In genomic region chr18:40366521-40366920, GRCh38 we compare ENCODE assay signal across 17 cellular contexts.
DNase-seq lines count a peak whose midpoint lies in the region; FAIRE-seq and TF ChIP-seq lines count a peak whose summit lies in the region.
"Had no signal": no experiment of that assay in that cellular context is flagged by ENCODE, and none has a peak within 500 bp of the region (broad histone marks: within the 10 kb centered on the region; RNA-seq: fewer than 3 reads in every experiment).

No MANE protein-coding gene starts in this region.

- no peaks in the 10 kb centered on the region for H4K20me1 ChIP-seq in OCI-LY3 (ENCODE audit: insufficient read depth, low read length)
- H4K20me1 ChIP-seq in endothelial cell of umbilical vein (replicated peaks; ENCODE audit: control insufficient read depth, extremely low read depth, insufficient read depth, low read length), result no peaks in the 10 kb centered on the region

- POLR2A ChIA-PET in endothelial cell of umbilical vein (lab: Charles Lee), result no interaction called here

- H3K4me2 ChIP-seq in OCI-LY3 (ENCODE audit: low read length) (no peak overlapping the region), endothelial cell of umbilical vein (ENCODE audit: insufficient read depth, low read length) (peak overlapping the region; percentile 61)
- H3K4me2 ChIP-seq: GM23338 had no signal

- no peak overlapping the region for H3K9ac ChIP-seq in OCI-LY3 (ENCODE audit: low read length)
- H3K9ac ChIP-seq in endothelial cell of umbilical vein (replicated peaks; ENCODE audit: extremely low read depth, insufficient read depth, low read length), result peak overlapping the region; percentile 57

- BruUV-seq in endothelial cell of umbilical vein (replicated peaks; lab: Mats Ljungman, UMichigan), result no TSS peak

- H3K9me3 ChIP-seq in OCI-LY3 (ENCODE audit: insufficient read depth, low read length), result no peaks in the 10 kb centered on the region
- H3K9me3 ChIP-seq in endothelial cell of umbilical vein (replicated peaks; ENCODE audit: control insufficient read depth, insufficient read depth, low read length), result no peaks in the 10 kb centered on the region
- H3K9me3 ChIP-seq in testis, result no peaks in the 10 kb centered on the region
- no peaks in the 10 kb centered on the region for H3K9me3 ChIP-seq in adrenal gland (replicated peaks in 1 of 3)

- CTCF ChIA-PET in endothelial cell of umbilical vein (lab: Charles Lee), result interaction anchor here (1.2 kb wide), 1 partner anchor 17 kb away, joined by 3 read pairs; no protein-coding TSS in a partner anchor

- intact Hi-C loops in endothelial cell of umbilical vein (cut with micrococcal nuclease) (loop anchor here (2.0 to 5.0 kb wide), 5 partner anchors 46 to 1366 kb away; no protein-coding TSS in a partner anchor), testis (cut with DNase I; ENCODE audit: low total_unique reads) (no loop called here), adrenal gland (cut with DNase I) (no loop called here)

- no peaks in the 10 kb centered on the region for H3K36me3 ChIP-seq in OCI-LY3 (replicated peaks; ENCODE audit: low read depth, low read length)
- no peaks in the 10 kb centered on the region for H3K36me3 ChIP-seq in endothelial cell of umbilical vein (ENCODE audit: control insufficient read depth in 2 of 2, extremely low read depth in 1 of 2, insufficient read depth in 2 of 2, low read length in 2 of 2)
- no peaks in the 10 kb centered on the region for H3K36me3 ChIP-seq in testis (ENCODE audit: low read depth, missing control alignments)
- H3K36me3 ChIP-seq in adrenal gland (replicated peaks in 1 of 2), result no peaks in the 10 kb centered on the region

- TF ChIP-seq CTCF in OCI-LY3 (IDR thresholded peaks at IDR 0.05; ENCODE audit: low read depth, low read length), result no peak
- no peak for TF ChIP-seq CTCF in endothelial cell of umbilical vein (IDR thresholded peaks at IDR 0.05; ENCODE audit: extremely low read depth in 1 of 2, insufficient read depth in 1 of 2, low read depth in 1 of 2, low read length in 2 of 2)
- no peak for TF ChIP-seq CTCF in testis (IDR thresholded peaks at IDR 0.05)
- no peak for TF ChIP-seq CTCF in adrenal gland (IDR thresholded peaks at IDR 0.05)

- H3K27me3 ChIP-seq in OCI-LY3 (ENCODE audit: low read depth, low read length) (no peaks in the 10 kb centered on the region), endothelial cell of umbilical vein (ENCODE audit: control insufficient read depth in 2 of 2, insufficient read depth in 2 of 2, low read length in 2 of 2) (no peaks in the 10 kb centered on the region), testis (no peaks in the 10 kb centered on the region), adrenal gland (no peaks in the 10 kb centered on the region)

- H3K4me3 ChIP-seq in OCI-LY3 (ENCODE audit: low read length) (no peak overlapping the region), endothelial cell of umbilical vein (replicated peaks in 1 of 3; ENCODE audit: insufficient read depth in 1 of 3, low read depth in 1 of 3, low read length in 3 of 3) (no peak overlapping the region), testis (no peak overlapping the region), adrenal gland (no peak overlapping the region)
- H3K4me3 ChIP-seq: GM23338 had no signal

- peak; percentile 85 for FAIRE-seq in endothelial cell of umbilical vein (lab: Jason Lieb, UNC)
- FAIRE-seq: GM12891, GM18507 had no signal

- H3K9me1 ChIP-seq in endothelial cell of umbilical vein (replicated peaks; ENCODE audit: control insufficient read depth, extremely low read depth, insufficient read depth, low read length), result no peaks in the 10 kb centered on the region

- DNase-seq in SK-N-DZ (ENCODE audit: low spot score) (peak; percentile 7), endothelial cell of umbilical vein (ENCODE audit: low read depth, low spot score) (peak; percentile 93), testis (peak; percentile 32), adrenal gland (no peak), NCI-H446 treated with DMSO at 0.1 percent for 48 hours (lab: John Stamatoyannopoulos, UW) (no peak)
- DNase-seq: C1 segment of cervical spinal cord; Calu3; CD4-positive, alpha-beta memory T cell; COR-L47; DMS53; DMS79 treated with DMSO at 0.1 percent for 48 hours; GF-D8; H9 had no signal

- H2AFZ ChIP-seq in OCI-LY3 (ENCODE audit: low read depth, low read length) (0 out of 2 replicates have a peak overlapping the region, but pooled peaks have one; percentile 1), endothelial cell of umbilical vein (ENCODE audit: low read depth, low read length) (no peak overlapping the region)
- H2AFZ ChIP-seq: GM23338 had no signal

- H3K27ac ChIP-seq in OCI-LY3 (ENCODE audit: low read length) (no peak overlapping the region), endothelial cell of umbilical vein (ENCODE audit: insufficient read depth, low read depth, low read length) (peak overlapping the region; percentile 91), testis (no peak overlapping the region), adrenal gland (no peak overlapping the region)

- dilution Hi-C loops in endothelial cell of umbilical vein (cut with MboI; ENCODE audit: extremely low pct_ligation_motif_present, low sequenced_read_pairs), result no loop called here

- peak; percentile 30 for TF ChIP-seq POLR2A in endothelial cell of umbilical vein (IDR thresholded peaks at IDR 0.05; ENCODE audit: low read depth, low read length)
- no peak for TF ChIP-seq POLR2A in testis (IDR thresholded peaks at IDR 0.05)
- TF ChIP-seq POLR2A in adrenal gland (IDR thresholded peaks at IDR 0.05), result no peak

- H3K79me2 ChIP-seq in OCI-LY3 (ENCODE audit: low read length), result no peaks in the 10 kb centered on the region
- no peaks in the 10 kb centered on the region for H3K79me2 ChIP-seq in endothelial cell of umbilical vein (ENCODE audit: control insufficient read depth, insufficient read depth, low read length)

- no peaks in the 10 kb centered on the region for H3K4me1 ChIP-seq in OCI-LY3 (ENCODE audit: low read length)
- peaks cover 41% of the 10 kb centered on the region for H3K4me1 ChIP-seq in endothelial cell of umbilical vein (ENCODE audit: control insufficient read depth, extremely low read depth, insufficient read depth, low read length)
- peaks cover 4% of the 10 kb centered on the region for H3K4me1 ChIP-seq in testis
- H3K4me1 ChIP-seq in adrenal gland (replicated peaks in 1 of 2), result no peaks in the 10 kb centered on the region

TF ChIP-seq in endothelial cell of umbilical vein, 7 proteins besides CTCF, POLR2A, EP300 and RAD21:
- TF ChIP-seq EZH2 (IDR thresholded peaks at IDR 0.05; ENCODE audit: borderline replicate concordance, low read depth, low read length, severe bottlenecking) (no peak), GATA2 (IDR thresholded peaks at IDR 0.05; ENCODE audit: insufficient read depth, insufficient read length, low read depth, low read length) (peak; percentile 24)

Comparison
In these comparisons a context has a peak if more than half of its experiments do, and no peak if none do; other contexts are left out.
1. DNase-seq: peak in SK-N-DZ (single experiment), endothelial cell of umbilical vein (single experiment) and testis (single experiment); none in adrenal gland (0 of 7) and NCI-H446 treated with DMSO at 0.1 percent for 48 hours (single experiment).